8 cellular contexts compared by ENCODE assay signal in genomic region chr7:129189661-129190310, GRCh38. TPM values are rescaled to one million over a fixed set of nuclear protein-coding genes. Genes with fewer than 3 reads are reported as not detected.
A peak's percentile ranks its signal among the peaks of the same experiment; 100 is the strongest.
DNase-seq lines count a peak whose midpoint lies in the region; ATAC-seq and TF ChIP-seq lines count a peak whose summit lies in the region.

No MANE protein-coding gene starts in this region.

- H3K36me3 Mint-ChIP-seq in MCF 10A (ENCODE audit: insufficient read depth, unreplicated experiment), result no peaks in the 10 kb centered on the region

- intact Hi-C loops in breast epithelium (cut with DNase I; ENCODE audit: low total_unique reads) (no loop called here), MCF 10A (cut with micrococcal nuclease) (no loop called here), body of pancreas (cut with DNase I) (no loop called here)

- no peaks in the 10 kb centered on the region for H3K9me3 Mint-ChIP-seq in MCF 10A (ENCODE audit: unreplicated experiment)

- TF ChIP-seq EP300 in upper lobe of left lung (IDR thresholded peaks at IDR 0.05), result no peak

- WGBS in body of pancreas, 2 donors, result 61 to 70% methylated on average over 13 of the region's 13 CpGs
- 18 to 19% methylated on average over 12 of the region's 13 CpGs for WGBS in mesodermal cell (ENCODE audit: insufficient coverage in 2 of 2), 2 experiments
- WGBS in upper lobe of left lung, 2 donors, result 48 to 58% methylated on average over 13 of the region's 13 CpGs

- ATAC-seq in body of pancreas, result no peak
- ATAC-seq in upper lobe of left lung (ENCODE audit: low FRiP score in 2 of 2), result no peak

- no peak overlapping the region for H3K27ac Mint-ChIP-seq in MCF 10A (ENCODE audit: low read depth, unreplicated experiment)

- TF ChIP-seq CTCF in breast epithelium (IDR thresholded peaks at IDR 0.05), result no peak
- TF ChIP-seq CTCF in MCF 10A (IDR thresholded peaks at IDR 0.05; ENCODE audit: unreplicated experiment), result no peak
- no peak for TF ChIP-seq CTCF in body of pancreas (IDR thresholded peaks at IDR 0.05)
- no peak for TF ChIP-seq CTCF in upper lobe of left lung (IDR thresholded peaks at IDR 0.05)

- H3K4me1 Mint-ChIP-seq in MCF 10A (ENCODE audit: insufficient read depth, unreplicated experiment), result no peaks in the 10 kb centered on the region

- H3K36me3 ChIP-seq in breast epithelium (no peaks in the 10 kb centered on the region), body of pancreas (replicated peaks in 1 of 2; ENCODE audit: insufficient read depth in 1 of 2, low read depth in 2 of 2) (no peaks in the 10 kb centered on the region), mesodermal cell (ENCODE audit: control insufficient read depth, insufficient read depth, low read length) (peaks cover 31% of the 10 kb centered on the region), upper lobe of left lung (no peaks in the 10 kb centered on the region)

- H3K4me3 ChIP-seq in breast epithelium (peak overlapping the region; percentile 75 to 91 (median 80)), body of pancreas (peak overlapping the region; percentile 65 to 86), mesodermal cell (ENCODE audit: extremely low read depth, insufficient read depth, low read length, poor library complexity, severe bottlenecking) (peak overlapping the region; percentile 83), upper lobe of left lung (peak overlapping the region in 3 of 4 donors; percentile 55 to 76 (median 58))

- POLR2A ChIA-PET in MCF 10A (lab: Yijun Ruan, JAX), result no interaction called here

- no peaks in the 10 kb centered on the region for H3K27me3 ChIP-seq in breast epithelium
- H3K27me3 ChIP-seq in body of pancreas, result no peaks in the 10 kb centered on the region
- peaks cover 0 to 19% (median 15%) of the 10 kb centered on the region in 4 donors for H3K27me3 ChIP-seq in upper lobe of left lung

- no TSS peak for BruUV-seq in MCF 10A (replicated peaks; lab: Mats Ljungman, UMichigan)

- no peaks in the 10 kb centered on the region for H3K9me3 ChIP-seq in breast epithelium
- H3K9me3 ChIP-seq in body of pancreas, result no peaks in the 10 kb centered on the region
- H3K9me3 ChIP-seq in mesodermal cell (ENCODE audit: control insufficient read depth, low read length), result no peaks in the 10 kb centered on the region
- no peaks in the 10 kb centered on the region for H3K9me3 ChIP-seq in upper lobe of left lung

- H3K4me1 ChIP-seq in breast epithelium, result no peaks in the 10 kb centered on the region
- H3K4me1 ChIP-seq in body of pancreas, result peaks cover 9% of the 10 kb centered on the region
- H3K4me1 ChIP-seq in mesodermal cell (ENCODE audit: control insufficient read depth, insufficient read depth, low read length, poor library complexity, severe bottlenecking), result no peaks in the 10 kb centered on the region
- H3K4me1 ChIP-seq in upper lobe of left lung, result peaks cover 16 to 19% (median 17%) of the 10 kb centered on the region in 4 donors

- peaks cover 52% of the 10 kb centered on the region for H3K27me3 Mint-ChIP-seq in MCF 10A (ENCODE audit: insufficient read depth, unreplicated experiment)

- DNase-seq in breast epithelium (ENCODE audit: low spot score in 2 of 2) (no peak), MCF 10A (ENCODE audit: unreplicated experiment) (no peak), body of pancreas (no peak), upper lobe of left lung (no peak), DMS153 (lab: John Stamatoyannopoulos, UW) (no peak), T-helper 9 cell (no peak), foreskin melanocyte (no peak)

- TF ChIP-seq POLR2A in breast epithelium (IDR thresholded peaks at IDR 0.05) (no peak), body of pancreas (IDR thresholded peaks at IDR 0.05) (no peak), upper lobe of left lung (IDR thresholded peaks at IDR 0.05) (no peak)

- H3K27ac ChIP-seq in breast epithelium, result peak overlapping the region in 1 of 2 donors; percentile 60
- no peak overlapping the region for H3K27ac ChIP-seq in body of pancreas
- no peak overlapping the region for H3K27ac ChIP-seq in mesodermal cell (ENCODE audit: low read depth, low read length, severe bottlenecking)
- no peak overlapping the region for H3K27ac ChIP-seq in upper lobe of left lung

- CTCF ChIA-PET in MCF 10A (lab: Yijun Ruan, JAX), result no interaction called here

- no peak overlapping the region for H3K4me3 Mint-ChIP-seq in MCF 10A (ENCODE audit: unreplicated experiment)

RNA-seq across cellular contexts. Expression of gene SMO, which starts 1.4 kb away (rescaled TPM):
- total RNA-seq in breast epithelium (10 to 100 TPM in 2 of 3 donors, 1 to 10 TPM in 1; 6.2 to 11.8 (median 10.2) TPM), MCF 10A (2022) (not detected in 2 replicates), body of pancreas (10 to 100 TPM in 1 of 2 donors, 1 to 10 TPM in 1; 6.5 to 12.2 TPM), upper lobe of left lung (1 to 10 TPM; 1.7 to 7.3 (median 2.6) TPM)
- polyA plus RNA-seq in mesodermal cell (2013, experiment 1 of 2), result 47.5 TPM
- polyA plus RNA-seq in mesodermal cell (2013, experiment 2 of 2), result 43.0 TPM

RNA-seq across cellular contexts. Expression of gene AHCYL2, which starts 35.0 kb away (rescaled TPM):
- total RNA-seq in breast epithelium (10 to 100 TPM; 19.0 to 24.7 (median 21.8) TPM), MCF 10A (2022) (12.8 and 16.4 TPM in 2 replicates), body of pancreas (10 to 100 TPM in 1 of 2 donors, 1 to 10 TPM in 1; 9.3 to 51.4 TPM), upper lobe of left lung (100 to 1,000 TPM in 4 of 6 donors, 10 to 100 TPM in 2; 41.9 to 197 (median 110) TPM)
- 13.6 TPM for polyA plus RNA-seq in mesodermal cell (2013, experiment 1 of 2)
- 12.1 TPM for polyA plus RNA-seq in mesodermal cell (2013, experiment 2 of 2)

RNA-seq across cellular contexts. Expression of gene TSPAN33, which starts 45.3 kb away (rescaled TPM):
- total RNA-seq in breast epithelium (10 to 100 TPM in 1 of 3 donors, 1 to 10 TPM in 2; 3.9 to 11.4 (median 5.4) TPM), MCF 10A (2022) (1.7 TPM in 2 replicates), body of pancreas (10 to 100 TPM; 12.5 to 17.1 TPM), upper lobe of left lung (10 to 100 TPM in 1 of 6 donors, 1 to 10 TPM in 5; 1.2 to 10.1 (median 4.0) TPM)
- 6.0 TPM for polyA plus RNA-seq in mesodermal cell (2013, experiment 1 of 2)
- 6.0 TPM for polyA plus RNA-seq in mesodermal cell (2013, experiment 2 of 2)
